1 cellular context compared by ENCODE assay signal in the genomic region with DNA sequence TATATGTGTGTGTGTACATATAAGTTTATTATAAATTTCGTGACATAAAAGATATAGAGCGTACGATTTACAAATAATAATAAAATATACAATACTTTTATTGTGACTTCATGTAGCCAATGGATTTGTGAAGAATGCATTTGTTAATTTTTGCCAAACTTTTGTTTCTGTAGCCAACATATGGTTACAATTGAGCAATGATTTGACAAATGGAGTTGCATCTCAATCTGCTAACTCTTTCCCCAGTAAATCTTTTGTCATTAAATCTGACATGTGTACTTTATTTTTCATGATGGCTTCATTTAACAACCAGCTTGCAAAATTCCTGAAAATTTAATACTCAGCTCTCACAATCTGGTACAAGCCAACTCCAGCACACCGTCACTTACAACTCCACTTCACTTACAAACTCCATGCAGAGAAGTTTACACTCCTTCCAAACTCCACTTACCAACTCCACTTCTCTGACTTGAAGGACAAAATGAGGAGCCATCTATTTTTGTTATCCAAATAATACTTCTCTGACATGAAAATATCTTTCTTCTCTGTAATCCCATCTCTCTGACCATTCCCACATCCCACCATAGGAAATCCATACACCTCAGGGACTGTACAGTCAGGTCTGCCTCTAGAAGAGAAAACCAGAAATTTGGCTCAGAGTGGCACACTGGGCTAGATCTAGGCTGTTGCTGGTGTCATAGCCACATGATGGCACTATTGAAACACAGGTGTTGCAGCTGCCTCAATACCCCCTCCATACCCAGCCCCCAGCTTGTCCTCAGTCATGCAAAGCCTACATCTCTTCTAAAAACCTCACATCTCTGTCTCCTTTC.
TF ChIP-seq lines count a peak whose summit lies in the region.

No MANE protein-coding gene starts in this region.

TF ChIP-seq in HEK293, 187 proteins besides CTCF, POLR2A, EP300 and RAD21 (continued from another document):
- TF ChIP-seq ZNF544 (tag by site-specific recombination; IDR thresholded peaks at IDR 0.05) (no peak), GLI4 (tag by site-specific recombination; IDR thresholded peaks at IDR 0.05) (no peak), ZNF274 (IDR thresholded peaks at IDR 0.05; ENCODE audit: low read length) (no peak), ZNF274 (tag by site-specific recombination; IDR thresholded peaks at IDR 0.05; ENCODE audit: borderline replicate concordance) (no peak)
